Comparison of ENCODE assay signal across 17 cellular contexts in the genomic region with DNA sequence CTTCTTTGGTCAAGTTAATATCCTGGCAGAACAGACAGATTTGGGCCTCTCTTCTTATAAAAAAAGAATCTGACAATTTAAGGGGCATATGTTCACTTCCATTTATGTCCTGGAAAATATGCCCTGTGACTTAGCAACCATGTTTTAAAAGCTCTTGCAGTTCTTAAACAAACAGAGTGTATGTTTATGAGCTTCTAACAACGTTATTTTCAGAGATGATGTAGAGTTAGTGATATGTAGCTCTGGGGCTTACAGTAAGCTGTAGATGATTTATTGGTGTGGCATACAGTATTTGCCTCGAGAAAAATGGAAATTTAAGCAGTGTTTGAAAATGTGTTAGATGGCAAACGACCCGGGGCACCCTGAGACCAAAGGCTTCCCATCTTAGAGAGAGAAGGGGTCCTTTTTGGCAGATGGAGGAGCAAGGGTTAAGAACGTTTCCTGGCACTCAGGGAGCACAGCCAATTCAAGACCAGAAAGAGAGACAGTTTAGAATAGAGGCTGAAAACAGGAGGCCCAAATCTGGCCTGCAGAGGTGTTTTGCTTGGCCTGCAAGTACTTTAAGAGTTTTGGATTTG.
DNase-seq lines count a peak whose midpoint lies in the region; ATAC-seq and TF ChIP-seq lines count a peak whose summit lies in the region.
"Had no signal": no experiment of that assay in that cellular context is flagged by ENCODE, and none has a peak within 500 bp of the region (broad histone marks: within the 10 kb centered on the region; RNA-seq: fewer than 3 reads in every experiment).

No MANE protein-coding gene starts in this region.

- H3K27me3 ChIP-seq in SK-N-SH (ENCODE audit: insufficient read depth) (no peaks in the 10 kb centered on the region), ascending aorta (no peaks in the 10 kb centered on the region), muscle layer of duodenum (ENCODE audit: low read depth, low read length) (no peaks in the 10 kb centered on the region), aorta (ENCODE audit: control insufficient read depth in 1 of 2, insufficient read depth in 2 of 2, low read length in 1 of 2) (no peaks in the 10 kb centered on the region), right cardiac atrium (ENCODE audit: control insufficient read depth, insufficient read depth) (no peaks in the 10 kb centered on the region)

- TF ChIP-seq RAD21 in SK-N-SH (IDR thresholded peaks at IDR 0.05; ENCODE audit: low read length) = no peak

- ATAC-seq in SK-N-SH treated with all-trans-retinoic acid at 6 μM for 48 hours (no peak), aorta (ENCODE audit: low FRiP score) (peak; percentile 64), right cardiac atrium (no peak)
- ATAC-seq: CD8-positive, alpha-beta T cell; naive thymus-derived CD8-positive, alpha-beta T cell had no signal

- no peaks in the 10 kb centered on the region for H3K27me3 Mint-ChIP-seq in activated CD4-positive, alpha-beta T cell treated with anti-CD3 and anti-CD28 coated beads, Interleukin-2, amount 10 ng/mL, durations not matched to agents 7 days and 5 days

- no peak overlapping the region for H2AFZ ChIP-seq in SK-N-SH (ENCODE audit: low read depth)

- H3K9me2 ChIP-seq in SK-N-SH = no peaks in the 10 kb centered on the region

- H3K4me3 Mint-ChIP-seq in activated CD4-positive, alpha-beta T cell treated with anti-CD3 and anti-CD28 coated beads, Interleukin-2, amount 10 ng/mL, durations not matched to agents 7 days and 5 days = no peak overlapping the region
- H3K4me3 Mint-ChIP-seq: CD8-positive, alpha-beta T cell; naive thymus-derived CD8-positive, alpha-beta T cell; stimulated activated naive CD8-positive, alpha-beta T cell treated with anti-CD3 and anti-CD28 coated beads, Interleukin-15, Interleukin-2, amounts not matched to agents 100 ng/mL and 50 ng/mL, for 24 hours had no signal

- no peak overlapping the region for H3K9ac ChIP-seq in SK-N-SH

- no peaks in the 10 kb centered on the region for H3K9me3 ChIP-seq in SK-N-SH
- no peaks in the 10 kb centered on the region for H3K9me3 ChIP-seq in ascending aorta
- H3K9me3 ChIP-seq in muscle layer of duodenum (ENCODE audit: control insufficient read depth in 1 of 2, low read length in 2 of 2) = no peaks in the 10 kb centered on the region
- H3K9me3 ChIP-seq in aorta (ENCODE audit: control insufficient read depth, low read length) = no peaks in the 10 kb centered on the region
- no peaks in the 10 kb centered on the region for H3K9me3 ChIP-seq in right cardiac atrium (ENCODE audit: control insufficient read depth, low read length)

- H3F3A ChIP-seq in SK-N-SH (replicated peaks; ENCODE audit: insufficient read depth) = peaks cover 12% of the 10 kb centered on the region

- no peaks in the 10 kb centered on the region for H3K4me1 Mint-ChIP-seq in activated CD4-positive, alpha-beta T cell treated with anti-CD3 and anti-CD28 coated beads, Interleukin-2, amount 10 ng/mL, durations not matched to agents 7 days and 5 days

- H3K36me3 ChIP-seq in SK-N-SH (replicated peaks in 1 of 2; ENCODE audit: control insufficient read depth in 1 of 2, insufficient read depth in 2 of 2, low read length in 1 of 2) (peaks cover 0 to 3% of the 10 kb centered on the region in 2 experiments), ascending aorta (no peaks in the 10 kb centered on the region), muscle layer of duodenum (ENCODE audit: control insufficient read depth in 1 of 2, insufficient read depth in 2 of 2, low read length in 2 of 2) (no peaks in the 10 kb centered on the region), aorta (ENCODE audit: control insufficient read depth in 1 of 2, insufficient read depth in 2 of 2, low read length in 1 of 2) (no peaks in the 10 kb centered on the region)

- H3K4me2 ChIP-seq in SK-N-SH = no peak overlapping the region

- POLR2A ChIA-PET in SK-N-SH (lab: Yijun Ruan, JAX) = no interaction called here
- POLR2A ChIA-PET in activated CD4-positive, alpha-beta T cell treated with anti-CD3 and anti-CD28 coated beads, Interleukin-2, amount 10 ng/mL, durations not matched to agents 7 days and 5 days (lab: Charles Lee) = no interaction called here

- WGBS in SK-N-SH (ENCODE audit: low lambda C conversion rate) = 63% methylated on average over 5 of the region's 5 CpGs
- 4 to 6% methylated on average over 5 of the region's 5 CpGs for WGBS in aorta, 2 donors
- WGBS in right cardiac atrium = 48% methylated on average over 5 of the region's 5 CpGs

- H3K9me3 Mint-ChIP-seq in activated CD4-positive, alpha-beta T cell treated with anti-CD3 and anti-CD28 coated beads, Interleukin-2, amount 10 ng/mL, durations not matched to agents 7 days and 5 days = no peaks in the 10 kb centered on the region
- H3K9me3 Mint-ChIP-seq: CD8-positive, alpha-beta T cell; naive thymus-derived CD8-positive, alpha-beta T cell; stimulated activated naive CD8-positive, alpha-beta T cell treated with anti-CD3 and anti-CD28 coated beads, Interleukin-15, Interleukin-2, amounts not matched to agents 100 ng/mL and 50 ng/mL, for 24 hours had no signal

- H4K20me1 ChIP-seq in SK-N-SH (ENCODE audit: insufficient read depth) = no peaks in the 10 kb centered on the region

- H3K27ac ChIP-seq in SK-N-SH (ENCODE audit: low read depth in 2 of 2, low read length in 1 of 2) = peak overlapping the region in 1 of 2 experiments; percentile 60; a peak in 2 of 4 replicates
- peak overlapping the region; percentile 78 to 79 for H3K27ac ChIP-seq in ascending aorta
- peak overlapping the region; percentile 89 for H3K27ac ChIP-seq in muscle layer of duodenum (ENCODE audit: low read length)
- peak overlapping the region; percentile 19 to 90 for H3K27ac ChIP-seq in aorta (ENCODE audit: low read depth in 1 of 2, low read length in 2 of 2)
- H3K27ac ChIP-seq in right cardiac atrium (ENCODE audit: low read length) = no peak overlapping the region

- H3K27ac Mint-ChIP-seq in activated CD4-positive, alpha-beta T cell treated with anti-CD3 and anti-CD28 coated beads, Interleukin-2, amount 10 ng/mL, durations not matched to agents 7 days and 5 days = no peak overlapping the region
- H3K27ac Mint-ChIP-seq: CD8-positive, alpha-beta T cell; naive thymus-derived CD8-positive, alpha-beta T cell; stimulated activated naive CD8-positive, alpha-beta T cell treated with anti-CD3 and anti-CD28 coated beads, Interleukin-15, Interleukin-2, amounts not matched to agents 100 ng/mL and 50 ng/mL, for 24 hours had no signal

- intact Hi-C loops in ascending aorta (cut with DNase I) = loop anchor here (5.0 kb wide), 1 partner anchor 63 kb away; no protein-coding TSS in a partner anchor
- intact Hi-C loops in aorta (cut with DNase I) = loop anchor here in 1 of 2 donors (5.0 kb wide), 1 partner anchor 63 kb away; no protein-coding TSS in a partner anchor
- intact Hi-C loops in right cardiac atrium (cut with DNase I) = no loop called here

- CTCF ChIA-PET in SK-N-SH (lab: Yijun Ruan, JAX) = interaction anchor here (0.5 to 4.0 kb wide), 5 partner anchors 12 to 401 kb away, joined by 3 to 38 read pairs (median 4); no protein-coding TSS in a partner anchor
- CTCF ChIA-PET in activated CD4-positive, alpha-beta T cell treated with anti-CD3 and anti-CD28 coated beads, Interleukin-2, amount 10 ng/mL, durations not matched to agents 7 days and 5 days (lab: Charles Lee) = no interaction called here

- TF ChIP-seq CTCF in SK-N-SH (IDR thresholded peaks at IDR 0.05) = no peak
- TF ChIP-seq CTCF in ascending aorta (IDR thresholded peaks at IDR 0.05) = no peak

- H3K4me1 ChIP-seq in SK-N-SH (ENCODE audit: control insufficient read depth in 1 of 2, insufficient read depth in 2 of 2, low read depth in 1 of 2, low read length in 1 of 2) (peaks cover 19 to 20% of the 10 kb centered on the region in 2 experiments; a peak in 3 of 4 replicates), ascending aorta (peaks cover 21 to 71% of the 10 kb centered on the region in 2 donors), muscle layer of duodenum (ENCODE audit: control insufficient read depth in 1 of 2, insufficient read depth in 2 of 2, low read length in 2 of 2) (peaks cover 0 to 4% of the 10 kb centered on the region in 2 donors), aorta (ENCODE audit: control insufficient read depth in 1 of 2, insufficient read depth in 2 of 2, low read length in 2 of 2) (peaks cover 3 to 22% of the 10 kb centered on the region in 2 donors), right cardiac atrium (ENCODE audit: control insufficient read depth, insufficient read depth, low read length) (no peaks in the 10 kb centered on the region)

- no peak for DNase-seq in SK-N-SH
- DNase-seq in ascending aorta (ENCODE audit: low spot score in 2 of 2) = no peak
- DNase-seq in aorta = no peak
- DNase-seq in activated CD4-positive, alpha-beta T cell treated with anti-CD3 and anti-CD28 coated beads, Interleukin-2, amount 10 ng/mL, durations not matched to agents 7 days and 5 days = no peak
- DNase-seq in right cardiac atrium = no peak
- DNase-seq in COLO829 (ENCODE audit: low spot score) = no peak
- DNase-seq: activated CD4-positive, CD25-positive, alpha-beta regulatory T cell; activated effector memory CD4-positive, alpha-beta T cell treated with Interleukin-2 at 50 U/mL for 16 hours; amygdala; CD8-positive, alpha-beta T cell; naive thymus-derived CD8-positive, alpha-beta T cell; NCI-H2029; SHP77; T-helper 2 cell had no signal

- H3K4me3 ChIP-seq in SK-N-SH (ENCODE audit: low read depth in 2 of 2, low read length in 1 of 2) = no peak overlapping the region
- no peak overlapping the region for H3K4me3 ChIP-seq in ascending aorta
- H3K4me3 ChIP-seq in muscle layer of duodenum (ENCODE audit: low read depth in 1 of 2, low read length in 2 of 2) = no peak overlapping the region
- H3K4me3 ChIP-seq in aorta (ENCODE audit: low read length in 2 of 2) = no peak overlapping the region
- H3K4me3 ChIP-seq in right cardiac atrium (ENCODE audit: low read length) = no peak overlapping the region

- H3K36me3 Mint-ChIP-seq in activated CD4-positive, alpha-beta T cell treated with anti-CD3 and anti-CD28 coated beads, Interleukin-2, amount 10 ng/mL, durations not matched to agents 7 days and 5 days (ENCODE audit: low read depth) = no peaks in the 10 kb centered on the region
- H3K36me3 Mint-ChIP-seq: CD8-positive, alpha-beta T cell; naive thymus-derived CD8-positive, alpha-beta T cell had no signal

- TF ChIP-seq EP300 in SK-N-SH (IDR thresholded peaks at IDR 0.05; ENCODE audit: borderline replicate concordance in 1 of 2, low read depth in 1 of 2, low read length in 1 of 2) = no peak

- H3K79me2 ChIP-seq in SK-N-SH (ENCODE audit: insufficient read depth) = no peaks in the 10 kb centered on the region

TF ChIP-seq in SK-N-SH treated with all-trans-retinoic acid at 6 μM for 48 hours, 23 proteins besides CTCF, POLR2A, EP300 and RAD21:
- TF ChIP-seq ESRRG (CRISPR knock-in tag; IDR thresholded peaks at IDR 0.05) (no peak), ISL1 (CRISPR knock-in tag; IDR thresholded peaks at IDR 0.05) (peak; percentile 34; the same call in 1 of the 2 replicates), ZNF8 (CRISPR knock-in tag; IDR thresholded peaks at IDR 0.05) (0 out of 2 replicates have a peak, but pooled peaks have one; percentile 14)

TF ChIP-seq in SK-N-SH, 30 proteins besides CTCF, POLR2A, EP300 and RAD21 (continues in another document):
- no peak for TF ChIP-seq POLR2AphosphoS5 (IDR thresholded peaks at IDR 0.05; ENCODE audit: low read depth, low read length)
